ENCODE assay signal across 8 cellular contexts in genomic region chr1:117284408-117285215, GRCh38.
DNase-seq lines count a peak whose midpoint lies in the region; ATAC-seq and TF ChIP-seq lines count a peak whose summit lies in the region.

No MANE protein-coding gene starts in this region.

- POLR2A ChIA-PET in Panc1 (lab: Charles Lee) = no interaction called here

- H3K4me2 ChIP-seq in KMS-11 = no peak overlapping the region

- peak; percentile 56 for DNase-seq in D341Med (ENCODE audit: low spot score)
- peak; percentile 17 for DNase-seq in Panc1 (ENCODE audit: low read depth, low spot score)
- peak; percentile 47 for DNase-seq in epithelial cell of proximal tubule (ENCODE audit: low read depth)
- DNase-seq in nephron progenitor cell = no peak
- no peak for DNase-seq in tibial artery
- no peak for DNase-seq in activated CD8-positive, alpha-beta memory T cell treated with anti-CD3 and anti-CD28 coated beads, Interleukin-2, amount 50 U/mL, for 48 hours
- no peak for DNase-seq in effector CD8-positive, alpha-beta T cell (lab: John Stamatoyannopoulos, UW)

- H3K36me3 ChIP-seq in KMS-11 (ENCODE audit: insufficient read depth) (no peaks in the 10 kb centered on the region), Panc1 (ENCODE audit: control insufficient read depth, insufficient read depth, low read length) (no peaks in the 10 kb centered on the region), tibial artery (no peaks in the 10 kb centered on the region)

- peak; percentile 80 for ATAC-seq in Panc1

- H3K9ac ChIP-seq in KMS-11 = no peak overlapping the region

- H3K9me3 Mint-ChIP-seq in nephron progenitor cell = no peaks in the 10 kb centered on the region

- H3K4me1 ChIP-seq in KMS-11 (ENCODE audit: low read depth, poor library complexity, severe bottlenecking) (no peaks in the 10 kb centered on the region), Panc1 (ENCODE audit: control insufficient read depth, insufficient read depth, low read length) (no peaks in the 10 kb centered on the region), tibial artery (no peaks in the 10 kb centered on the region)

- peak; percentile 67 for TF ChIP-seq CTCF in KMS-11 (conservative IDR thresholded peaks at IDR 0.05; ENCODE audit: low read depth, low read length)
- TF ChIP-seq CTCF in Panc1 (IDR thresholded peaks at IDR 0.05) = peak; percentile 60
- peak; percentile 84 for TF ChIP-seq CTCF in epithelial cell of proximal tubule (conservative IDR thresholded peaks at IDR 0.05; ENCODE audit: low read depth, low read length)
- peak; percentile 72 for TF ChIP-seq CTCF in nephron progenitor cell (IDR thresholded peaks at IDR 0.05)
- TF ChIP-seq CTCF in tibial artery (IDR thresholded peaks at IDR 0.05) = peak in 1 of 2 experiments; percentile 13

- peak overlapping the region; percentile 11 for H3K27ac Mint-ChIP-seq in nephron progenitor cell

- H3K4me3 Mint-ChIP-seq in nephron progenitor cell = no peak overlapping the region

- CTCF ChIA-PET in Panc1 (lab: Charles Lee) = interaction anchor here (0.6 to 1.3 kb wide), 4 partner anchors 117 to 217 kb away, joined by 3 to 9 read pairs (median 3); no protein-coding TSS in a partner anchor

- H3K4me3 ChIP-seq in KMS-11 (IDR thresholded peaks at IDR 0.05; ENCODE audit: insufficient read depth, low read depth, low read length) (no peak overlapping the region), Panc1 (ENCODE audit: low read depth in 2 of 2, low read length in 2 of 2) (no peak overlapping the region), epithelial cell of proximal tubule (ENCODE audit: low read depth, low read length) (no peak overlapping the region), tibial artery (no peak overlapping the region)

- peaks cover 6% of the 10 kb centered on the region for H3K4me1 Mint-ChIP-seq in nephron progenitor cell

- H2AFZ ChIP-seq in KMS-11 (ENCODE audit: low read depth) = no peak overlapping the region

- no peaks in the 10 kb centered on the region for H4K20me1 ChIP-seq in KMS-11 (ENCODE audit: insufficient read depth)

- intact Hi-C loops in Panc1 (cut with micrococcal nuclease; ENCODE audit: unreplicated experiment) (loop anchor here (5.0 kb wide), 1 partner anchor 157 kb away; no protein-coding TSS in a partner anchor), tibial artery (cut with DNase I; ENCODE audit: low total_unique reads) (no loop called here)

- no peaks in the 10 kb centered on the region for H3K36me3 Mint-ChIP-seq in nephron progenitor cell (ENCODE audit: low read depth)

- H3K27ac ChIP-seq in KMS-11 (no peak overlapping the region), Panc1 (ENCODE audit: low read length) (no peak overlapping the region), tibial artery (no peak overlapping the region)

- no peaks in the 10 kb centered on the region for H3K79me2 ChIP-seq in KMS-11 (ENCODE audit: insufficient read depth, low read depth)

- H3K27me3 ChIP-seq in KMS-11 (ENCODE audit: insufficient read depth, low read depth) = no peaks in the 10 kb centered on the region
- no peaks in the 10 kb centered on the region for H3K27me3 ChIP-seq in Panc1 (ENCODE audit: control insufficient read depth, insufficient read depth, low read length)
- H3K27me3 ChIP-seq in tibial artery = no peaks in the 10 kb centered on the region

- no TSS peak for BruUV-seq in Panc1 (replicated peaks; lab: Mats Ljungman, UMichigan)

- H3K9me3 ChIP-seq in Panc1 (ENCODE audit: control insufficient read depth, insufficient read depth, low read depth, low read length) (no peaks in the 10 kb centered on the region), tibial artery (no peaks in the 10 kb centered on the region)

- H3K27me3 Mint-ChIP-seq in nephron progenitor cell (ENCODE audit: low read depth, poor library complexity) = no peaks in the 10 kb centered on the region

- in situ Hi-C loops in Panc1 (cut with HindIII; ENCODE audit: low pct_unique_long_range_greater_than_20kb, low sequenced_read_pairs) = no loop called here

Comparison
In these comparisons a context has a peak if more than half of its experiments do, and no peak if none do; other contexts are left out.
1. DNase-seq: peak in D341Med (single experiment), Panc1 (single experiment) and epithelial cell of proximal tubule (single experiment); none in nephron progenitor cell (single experiment), tibial artery (0 of 2), activated CD8-positive, alpha-beta memory T cell treated with anti-CD3 and anti-CD28 coated beads, Interleukin-2, amount 50 U/mL, for 48 hours (single experiment) and effector CD8-positive, alpha-beta T cell (single experiment).